In genomic region chr2:55782528-55783173, GRCh38 we compare ENCODE assay signal across 18 cellular contexts.
"Had no signal": no experiment of that assay in that cellular context is flagged by ENCODE, and none has a peak within 500 bp of the region (broad histone marks: within the 10 kb centered on the region; RNA-seq: fewer than 3 reads in every experiment).

No MANE protein-coding gene starts in this region.

- H3K4me3 ChIP-seq: coronary artery, esophagus squamous epithelium, right atrium auricular region, transverse colon had no signal

- H3K4me1 ChIP-seq: esophagus squamous epithelium, right atrium auricular region, transverse colon had no signal

- DNase-seq: activated CD4-positive, alpha-beta T cell treated with anti-CD3 and anti-CD28 coated beads, Interleukin-2, amount 10 ng/mL, durations not matched to agents 24 days and 14 days; activated CD4-positive, CD25-positive, alpha-beta regulatory T cell; activated CD8-positive, alpha-beta memory T cell treated with anti-CD3 and anti-CD28 coated beads, Interleukin-2, amount 50 U/mL, for 4 hours; activated CD8-positive, alpha-beta T cell treated with anti-CD3 and anti-CD28 coated beads, Interleukin-2, amount 10 ng/mL, durations not matched to agents 7 days and 5 days; activated effector memory CD4-positive, alpha-beta T cell treated with anti-CD3 and anti-CD28 coated beads, Interleukin-2, amount 50 U/mL, for 16 hours; activated T-cell treated with anti-CD3 and anti-CD28 coated beads, Interleukin-2, amount 50 U/mL, for 48 hours; amniotic stem cell; esophagus squamous epithelium; left ventricle myocardium superior; nucleus accumbens; posterior cingulate gyrus; stimulated activated CD4-positive, alpha-beta T cell treated with anti-CD3 and anti-CD28 coated beads, Interleukin-15, amount 100 ng/mL, for 24 hours; stimulated activated CD4-positive, alpha-beta T cell treated with anti-CD3 and anti-CD28 coated beads, Interleukin-4, amount 100 ng/mL, for 1 hour; stimulated activated naive B cell treated with anti-CD40 and anti-IgM and Interleukin-4, amounts not matched to agents 10 μg/mL and 1 μg/mL and 100 μg/mL, for 72 hours; transverse colon had no signal

- H3K9me3 ChIP-seq: esophagus squamous epithelium, right atrium auricular region, transverse colon had no signal

- H3K27ac ChIP-seq: coronary artery, esophagus squamous epithelium, right atrium auricular region, transverse colon had no signal

- H3K36me3 ChIP-seq: esophagus squamous epithelium, right atrium auricular region, transverse colon had no signal

- ATAC-seq: activated CD8-positive, alpha-beta T cell treated with anti-CD3 and anti-CD28 coated beads, Interleukin-2, amount 10 ng/mL, durations not matched to agents 7 days and 5 days; activated naive CD4-positive, alpha-beta T cell treated with anti-CD3 and anti-CD28 coated beads, Interleukin-2, amount 50 U/mL, for 72 hours; left ventricle myocardium superior; stimulated activated naive B cell treated with anti-CD40 and anti-IgM and Interleukin-4, amounts not matched to agents 10 μg/mL and 1 μg/mL and 100 μg/mL, for 72 hours had no signal

- H3K27me3 ChIP-seq: esophagus squamous epithelium, right atrium auricular region, transverse colon had no signal
